In genomic region chr22:48942698-48943566, GRCh38 we compare ENCODE assay signal across 17 cellular contexts.
A peak's percentile ranks its signal among the peaks of the same experiment; 100 is the strongest.
DNase-seq lines count a peak whose midpoint lies in the region; ATAC-seq and TF ChIP-seq lines count a peak whose summit lies in the region.
"Had no signal": no experiment of that assay in that cellular context is flagged by ENCODE, and none has a peak within 500 bp of the region (broad histone marks: within the 10 kb centered on the region; RNA-seq: fewer than 3 reads in every experiment).

No MANE protein-coding gene starts in this region.

- H3K4ac ChIP-seq in trophoblast cell (ENCODE audit: low read depth, low read length), result no peak overlapping the region

- no peak for TF ChIP-seq CTCF in tibial nerve (IDR thresholded peaks at IDR 0.05)

- H3K4me2 ChIP-seq in trophoblast cell (ENCODE audit: low read length), result no peak overlapping the region

- H2AK5ac ChIP-seq in trophoblast cell (ENCODE audit: low read length), result no peak overlapping the region

- no peaks in the 10 kb centered on the region for H3K27me3 ChIP-seq in trophoblast cell (ENCODE audit: insufficient read depth, low read length)
- H3K27me3 ChIP-seq in tibial nerve, result no peaks in the 10 kb centered on the region
- H3K27me3 ChIP-seq: MG63 had no signal

- H2BK5ac ChIP-seq in trophoblast cell (ENCODE audit: low read depth, low read length, poor library complexity), result no peak overlapping the region

- H3K9ac ChIP-seq in trophoblast cell (ENCODE audit: low read length), result no peak overlapping the region

- H3K79me1 ChIP-seq in trophoblast cell (ENCODE audit: low read length), result no peaks in the 10 kb centered on the region

- H3K9me3 ChIP-seq in trophoblast cell (ENCODE audit: insufficient read depth, low read depth, low read length) (peaks cover 6% of the 10 kb centered on the region), tibial nerve (no peaks in the 10 kb centered on the region)
- H3K9me3 ChIP-seq: MG63, tibial artery had no signal

- no peak overlapping the region for H2BK120ac ChIP-seq in trophoblast cell (ENCODE audit: insufficient read depth, low read length, poor library complexity)

- no peak overlapping the region for H4K91ac ChIP-seq in trophoblast cell (ENCODE audit: low read depth, low read length)

- no peaks in the 10 kb centered on the region for H3K79me2 ChIP-seq in trophoblast cell (ENCODE audit: control insufficient read depth, insufficient read depth, low read length, poor library complexity)

- no peak overlapping the region for H3K23ac ChIP-seq in trophoblast cell (ENCODE audit: low read length)

- no peaks in the 10 kb centered on the region for H3K4me1 ChIP-seq in trophoblast cell (ENCODE audit: control insufficient read depth in 1 of 2, insufficient read depth in 2 of 2, low read length in 2 of 2)
- H3K4me1 ChIP-seq in tibial nerve, result peaks cover 0 to 12% (median 0%) of the 10 kb centered on the region in 4 donors
- H3K4me1 ChIP-seq: tibial artery had no signal

- no peak overlapping the region for H4K8ac ChIP-seq in trophoblast cell (ENCODE audit: low read depth, low read length)

- no CpG with 5 or more reads among the region's 21 CpGs for WGBS in trophoblast cell (ENCODE audit: extremely low coverage, insufficient coverage, insufficient read length)
- WGBS in tibial nerve, 2 donors, result 73% methylated on average over 16 to 18 of the region's 21 CpGs

- H3K14ac ChIP-seq in trophoblast cell (ENCODE audit: low read length), result no peak overlapping the region

- H2AFZ ChIP-seq in trophoblast cell (ENCODE audit: insufficient read depth, low read length, poor library complexity), result no peak overlapping the region

- H2BK12ac ChIP-seq in trophoblast cell (ENCODE audit: low read length), result no peak overlapping the region

- DNase-seq in activated effector memory CD4-positive, alpha-beta T cell treated with anti-CD3 and anti-CD28 coated beads, Interleukin-2, amount 50 U/mL, for 16 hours, result peak; percentile 53
- DNase-seq in activated effector memory CD4-positive, alpha-beta T cell treated with Interleukin-2 at 50 U/mL for 16 hours, result no peak
- DNase-seq in iPS-NIHi7 (ENCODE audit: extremely low spot score) (peak; percentile 6), trophoblast cell (no peak), ureter (ENCODE audit: low spot score) (peak; percentile 24), tibial nerve (ENCODE audit: low spot score in 2 of 2) (no peak), midbrain (lab: John Stamatoyannopoulos, UW) (no peak)
- DNase-seq: activated CD4-positive, alpha-beta T cell treated with anti-CD3 and anti-CD28 coated beads for 1 hour; cerebellar nuclear complex; GF-D8; HFFc6; NCI-H1436 treated with DMSO at 0.1 percent for 48 hours; NCI-H2171; NCI-H526 treated with DMSO at 0.1 percent for 48 hours had no signal

- H4K12ac ChIP-seq in trophoblast cell (ENCODE audit: low read depth, low read length), result no peak overlapping the region

- H3K36me3 ChIP-seq in trophoblast cell (ENCODE audit: control insufficient read depth in 1 of 2, insufficient read depth in 2 of 2, low read length in 2 of 2) (no peaks in the 10 kb centered on the region), tibial nerve (no peaks in the 10 kb centered on the region)
- H3K36me3 ChIP-seq: MG63, tibial artery had no signal

- H3K27ac ChIP-seq in trophoblast cell (ENCODE audit: low read depth, low read length), result no peak overlapping the region
- H3K27ac ChIP-seq in tibial nerve, result peak overlapping the region in 1 of 4 donors; percentile 38
- H3K27ac ChIP-seq: tibial artery had no signal

- no peak for TF ChIP-seq EP300 in tibial nerve (IDR thresholded peaks at IDR 0.05)

- no peak overlapping the region for H3K18ac ChIP-seq in trophoblast cell (ENCODE audit: low read length)

- no peak for ATAC-seq in GM18519 (IDR thresholded peaks at IDR 0.05; ENCODE audit: low FRiP score, unreplicated experiment)

- H3K4me3 ChIP-seq in trophoblast cell (ENCODE audit: low read depth, low read length) (peak overlapping the region; percentile 23), tibial nerve (no peak overlapping the region)
- H3K4me3 ChIP-seq: MG63, tibial artery had no signal

- no peak for TF ChIP-seq POLR2A in tibial nerve (IDR thresholded peaks at IDR 0.05)

Comparison
In these comparisons a context has a peak if more than half of its experiments do, and no peak if none do; other contexts are left out.
1. DNase-seq: peak in activated effector memory CD4-positive, alpha-beta T cell treated with anti-CD3 and anti-CD28 coated beads, Interleukin-2, amount 50 U/mL, for 16 hours (single experiment), iPS-NIHi7 (single experiment) and ureter (single experiment); none in activated effector memory CD4-positive, alpha-beta T cell treated with Interleukin-2 at 50 U/mL for 16 hours (single experiment), trophoblast cell (0 of 2), tibial nerve (0 of 2) and midbrain (single experiment).